In genomic region chr2:222055328-222055727, GRCh38 we compare ENCODE assay signal across 8 cellular contexts.
"Had no signal": no experiment of that assay in that cellular context is flagged by ENCODE, and none has a peak within 500 bp of the region (broad histone marks: within the 10 kb centered on the region; RNA-seq: fewer than 3 reads in every experiment).

No MANE protein-coding gene starts in this region.

- H3K4me3 ChIP-seq: K562 had no signal

- H3K36me3 Mint-ChIP-seq: IgD-negative memory B cell had no signal

- FAIRE-seq: HepG2, HTR-8/SVneo, K562 had no signal

- H3K27ac Mint-ChIP-seq: IgD-negative memory B cell had no signal

- H3K27ac ChIP-seq: HL-60 had no signal

- H3K4me3 Mint-ChIP-seq: IgD-negative memory B cell had no signal

- H3K9me3 Mint-ChIP-seq: IgD-negative memory B cell had no signal

- H3K4me1 Mint-ChIP-seq: IgD-negative memory B cell had no signal

- DNase-seq: IMR-90, KBM-7, KG1 had no signal
